In genomic region chr6:156887623-156888269, GRCh38 we compare ENCODE assay signal across 21 cellular contexts.
DNase-seq lines count a peak whose midpoint lies in the region; ATAC-seq and TF ChIP-seq lines count a peak whose summit lies in the region.
"Had no signal": no experiment of that assay in that cellular context is flagged by ENCODE, and none has a peak within 500 bp of the region (broad histone marks: within the 10 kb centered on the region; RNA-seq: fewer than 3 reads in every experiment).

No MANE protein-coding gene starts in this region.

- no peaks in the 10 kb centered on the region for H3K27me3 ChIP-seq in CD4-positive, alpha-beta memory T cell (ENCODE audit: insufficient read depth, low read length)
- no peaks in the 10 kb centered on the region for H3K27me3 ChIP-seq in Karpas-422 (ENCODE audit: low read length)
- H3K27me3 ChIP-seq in brain microvascular endothelial cell (replicated peaks): no peaks in the 10 kb centered on the region

- no peaks in the 10 kb centered on the region for H3K36me3 ChIP-seq in CD4-positive, alpha-beta memory T cell (ENCODE audit: insufficient read depth, low read length)
- H3K36me3 ChIP-seq in Karpas-422 (ENCODE audit: insufficient read depth, low read length) (no peaks in the 10 kb centered on the region), brain microvascular endothelial cell (replicated peaks) (no peaks in the 10 kb centered on the region)

- no peak overlapping the region for H3K27ac ChIP-seq in CD4-positive, alpha-beta memory T cell (ENCODE audit: low read depth, low read length)
- H3K27ac ChIP-seq in Karpas-422 (ENCODE audit: low read length) (peak overlapping the region; percentile 81), brain microvascular endothelial cell (no peak overlapping the region)
- H3K27ac ChIP-seq: epithelial cell of prostate had no signal

- no peaks in the 10 kb centered on the region for H3K27me3 Mint-ChIP-seq in CD4-positive, alpha-beta memory T cell
- H3K27me3 Mint-ChIP-seq in naive B cell: no peaks in the 10 kb centered on the region
- H3K27me3 Mint-ChIP-seq: activated naive CD4-positive, alpha-beta T cell treated with anti-CD3 and anti-CD28 coated beads, Interleukin-2, amount 10 ng/mL, durations not matched to agents 7 days and 5 days; CD4-positive, alpha-beta T cell; T-helper 17 cell had no signal

- intact Hi-C loops in CD4-positive, alpha-beta memory T cell (cut with micrococcal nuclease): no loop called here

- no peak for TF ChIP-seq CTCF in brain microvascular endothelial cell (IDR thresholded peaks at IDR 0.05; ENCODE audit: low read depth, low read length, missing control alignments)

- H3K4me3 ChIP-seq in CD4-positive, alpha-beta memory T cell (ENCODE audit: low read length in 2 of 2): no peak overlapping the region
- H3K4me3 ChIP-seq in Karpas-422 (ENCODE audit: low read length) (no peak overlapping the region), brain microvascular endothelial cell (ENCODE audit: low read depth, low read length) (no peak overlapping the region)

- peaks cover 100% of the 10 kb centered on the region for H3K79me2 ChIP-seq in Karpas-422 (ENCODE audit: low read length)

- H3K9me3 ChIP-seq in CD4-positive, alpha-beta memory T cell (ENCODE audit: control insufficient read depth in 1 of 2, low read length in 2 of 2): no peaks in the 10 kb centered on the region
- H3K9me3 ChIP-seq in Karpas-422 (ENCODE audit: low read length): no peaks in the 10 kb centered on the region

- peaks cover 56 to 84% (median 69%) of the 10 kb centered on the region in 4 donors for H3K4me1 Mint-ChIP-seq in CD4-positive, alpha-beta memory T cell
- peaks cover 48 to 85% (median 73%) of the 10 kb centered on the region in 3 donors for H3K4me1 Mint-ChIP-seq in naive B cell

- H3K4me2 ChIP-seq in Karpas-422 (ENCODE audit: low read depth, low read length, poor library complexity, severe bottlenecking): no peak overlapping the region

- no peak overlapping the region for H2AFZ ChIP-seq in Karpas-422 (ENCODE audit: low read length)

- H3K36me3 Mint-ChIP-seq in CD4-positive, alpha-beta memory T cell: peaks cover 3 to 6% of the 10 kb centered on the region in 2 donors
- H3K36me3 Mint-ChIP-seq in naive B cell: peaks cover 0 to 4% of the 10 kb centered on the region in 2 donors
- H3K36me3 Mint-ChIP-seq: activated naive CD4-positive, alpha-beta T cell treated with anti-CD3 and anti-CD28 coated beads, Interleukin-2, amount 10 ng/mL, durations not matched to agents 7 days and 5 days had no signal

- POLR2A ChIA-PET in CD4-positive, alpha-beta memory T cell (lab: Charles Lee; ENCODE audit: partially characterized antibody): no interaction called here

- CTCF ChIA-PET in CD4-positive, alpha-beta memory T cell (lab: Charles Lee; ENCODE audit: partially characterized antibody): interaction anchor here (1.0 to 1.1 kb wide), 2 partner anchors 10 to 12 kb away, joined by 3 read pairs; no protein-coding TSS in a partner anchor

- DNase-seq in CD4-positive, alpha-beta memory T cell: no peak
- DNase-seq in Karpas-422 (no peak), erythroblast (lab: John Stamatoyannopoulos, UW) (peak; percentile 26 to 56), naive B cell (no peak), NCI-H524 (lab: John Stamatoyannopoulos, UW) (no peak), brain microvascular endothelial cell (no peak)
- no peak for DNase-seq in NK-92 treated with Interleukin-12 subunit alpha and Interleukin-12 subunit beta, amount 100 ng/mL, for 24 hours (lab: John Stamatoyannopoulos, UW)
- no peak for DNase-seq in stimulated activated CD4-positive, alpha-beta T cell treated with anti-CD3 and anti-CD28 coated beads, Interleukin-2, amount 100 ng/mL, for 48 hours
- DNase-seq: activated CD4-positive, CD25-positive, alpha-beta regulatory T cell treated with anti-CD3 and anti-CD28 coated beads, Interleukin-2, amount 50 U/mL, for 72 hours; activated CD8-positive, alpha-beta memory T cell treated with anti-CD3 and anti-CD28 coated beads, Interleukin-2, amount 50 U/mL, for 4 hours; activated naive CD4-positive, alpha-beta T cell treated with anti-CD3 and anti-CD28 coated beads, Interleukin-2, amount 10 ng/mL, durations not matched to agents 7 days and 5 days; CD4-positive, alpha-beta T cell; DMS79 treated with DMSO at 0.1 percent for 48 hours; H7; NCI-H1694; NCI-H446 treated with DMSO at 0.1 percent for 48 hours; retina; SHP77; stimulated activated CD4-positive, alpha-beta T cell treated with anti-CD3 and anti-CD28 coated beads, Interleukin-15, amount 100 ng/mL, for 24 hours; T-helper 17 cell had no signal

- TF ChIP-seq POLR2A in erythroblast (IDR thresholded peaks at IDR 0.05; ENCODE audit: low read length): no peak

- no peaks in the 10 kb centered on the region for H3K9me2 ChIP-seq in Karpas-422 (replicated peaks; ENCODE audit: insufficient read depth, low read length)

- peak overlapping the region in 5 of 7 donors; percentile 24 to 70 (median 49) for H3K27ac Mint-ChIP-seq in CD4-positive, alpha-beta memory T cell
- peak overlapping the region in 5 of 6 donors; percentile 30 to 71 (median 63) for H3K27ac Mint-ChIP-seq in naive B cell
- H3K27ac Mint-ChIP-seq: activated naive CD4-positive, alpha-beta T cell treated with anti-CD3 and anti-CD28 coated beads, Interleukin-2, amount 10 ng/mL, durations not matched to agents 7 days and 5 days; CD4-positive, alpha-beta T cell; T-helper 17 cell had no signal

- ATAC-seq in naive B cell (ENCODE audit: low read depth in 2 of 2): no peak
- ATAC-seq: T-helper 17 cell had no signal

- H3K9ac ChIP-seq in Karpas-422 (ENCODE audit: low read length): no peak overlapping the region

- in situ Hi-C loops in brain microvascular endothelial cell (cut with HindIII; ENCODE audit: low pct_ligation_motif_present, low sequenced_read_pairs): no loop called here

- H3K4me3 Mint-ChIP-seq in CD4-positive, alpha-beta memory T cell: no peak overlapping the region
- peak overlapping the region in 1 of 8 donors; percentile 39 for H3K4me3 Mint-ChIP-seq in naive B cell
- H3K4me3 Mint-ChIP-seq: activated naive CD4-positive, alpha-beta T cell treated with anti-CD3 and anti-CD28 coated beads, Interleukin-2, amount 10 ng/mL, durations not matched to agents 7 days and 5 days; CD4-positive, alpha-beta T cell; T-helper 17 cell had no signal

- H3K9me3 Mint-ChIP-seq in CD4-positive, alpha-beta memory T cell: no peaks in the 10 kb centered on the region
- H3K9me3 Mint-ChIP-seq in naive B cell: no peaks in the 10 kb centered on the region
- H3K9me3 Mint-ChIP-seq: activated naive CD4-positive, alpha-beta T cell treated with anti-CD3 and anti-CD28 coated beads, Interleukin-2, amount 10 ng/mL, durations not matched to agents 7 days and 5 days; CD4-positive, alpha-beta T cell had no signal

- peaks cover 40% of the 10 kb centered on the region for H3K4me1 ChIP-seq in CD4-positive, alpha-beta memory T cell (ENCODE audit: insufficient read depth, low read length)
- peaks cover 79% of the 10 kb centered on the region for H3K4me1 ChIP-seq in Karpas-422 (ENCODE audit: low read length)

- H4K20me1 ChIP-seq in Karpas-422 (ENCODE audit: insufficient read depth, low read depth, low read length): no peaks in the 10 kb centered on the region

Comparison
In these comparisons a context has a peak if more than half of its experiments do, and no peak if none do; other contexts are left out.
1. DNase-seq: peak in erythroblast (2 of 2); none in CD4-positive, alpha-beta memory T cell (0 of 5), Karpas-422 (single experiment), naive B cell (single experiment), NCI-H524 (0 of 2), NK-92 treated with Interleukin-12 subunit alpha and Interleukin-12 subunit beta, amount 100 ng/mL, for 24 hours (single experiment), brain microvascular endothelial cell (single experiment) and stimulated activated CD4-positive, alpha-beta T cell treated with anti-CD3 and anti-CD28 coated beads, Interleukin-2, amount 100 ng/mL, for 48 hours (0 of 2).